ENCODE assay signal across 31 cellular contexts in the genomic region with DNA sequence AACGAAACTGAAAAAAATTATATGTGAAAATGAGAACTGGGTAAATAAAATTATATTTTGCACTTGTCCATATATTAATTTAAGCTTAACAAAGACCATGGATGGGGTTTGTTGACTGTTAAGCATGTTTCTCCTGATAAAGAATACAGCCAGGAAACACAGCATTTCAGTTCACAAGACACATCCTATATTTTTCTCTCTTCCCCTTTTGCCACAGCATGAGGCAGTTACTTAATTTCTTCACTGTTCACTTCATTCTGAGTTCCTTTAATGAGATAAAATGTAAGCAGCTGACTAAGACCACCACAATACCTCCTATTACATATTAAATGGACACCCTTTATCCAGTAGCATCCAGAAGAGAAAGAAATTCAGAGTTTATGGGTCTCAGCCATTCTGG.
DNase-seq lines count a peak whose midpoint lies in the region; ATAC-seq, FAIRE-seq and TF ChIP-seq lines count a peak whose summit lies in the region.
"Had no signal": no experiment of that assay in that cellular context is flagged by ENCODE, and none has a peak within 500 bp of the region (broad histone marks: within the 10 kb centered on the region; RNA-seq: fewer than 3 reads in every experiment).

No MANE protein-coding gene starts in this region.

- no peak for ATAC-seq in T-cell (replicated peaks in 1 of 4)
- ATAC-seq: activated CD8-positive, alpha-beta T cell treated with anti-CD3 and anti-CD28 coated beads for 36 hours; activated naive CD4-positive, alpha-beta T cell treated with anti-CD3 and anti-CD28 coated beads, Interleukin-2, amount 50 U/mL, for 72 hours; lower lobe of right lung; natural killer cell treated with Interleukin-12 subunit alpha and Interleukin-12 subunit beta and Interleukin-15 and Interleukin-18, amount 100 ng/mL, for 72 hours had no signal

- H3K14ac ChIP-seq in mesenchymal stem cell (ENCODE audit: low read length in 2 of 2): no peak overlapping the region

- TF ChIP-seq CTCF in kidney (IDR thresholded peaks at IDR 0.05; ENCODE audit: borderline replicate concordance, extremely low read depth, insufficient read depth): no peak

- peaks cover 3% of the 10 kb centered on the region in 2 donors for H3K27me3 Mint-ChIP-seq in T-cell
- H3K27me3 Mint-ChIP-seq in activated CD4-positive, alpha-beta memory T cell treated with anti-CD3 and anti-CD28 coated beads, Interleukin-2, amount 10 ng/mL, durations not matched to agents 7 days and 5 days: peaks cover 1% of the 10 kb centered on the region
- H3K27me3 Mint-ChIP-seq: activated CD8-positive, alpha-beta T cell treated with anti-CD3 and anti-CD28 coated beads for 36 hours; natural killer cell treated with Interleukin-12 subunit alpha and Interleukin-12 subunit beta and Interleukin-15 and Interleukin-18, amount 100 ng/mL, for 72 hours had no signal

- H2AK5ac ChIP-seq in mesenchymal stem cell (ENCODE audit: low read length, severe bottlenecking): no peak overlapping the region

- H3K36me3 ChIP-seq in mesenchymal stem cell (ENCODE audit: control insufficient read depth in 1 of 2, insufficient read depth in 2 of 2, low read depth in 1 of 2, low read length in 2 of 2): no peaks in the 10 kb centered on the region
- H3K36me3 ChIP-seq in kidney (ENCODE audit: control insufficient read depth in 1 of 2, insufficient read depth in 2 of 2, low read length in 2 of 2): no peaks in the 10 kb centered on the region
- H3K36me3 ChIP-seq: BLaER1 treated with 17β-estradiol and CSF1 and Interleukin-3, amounts not matched to agents 10 nM and 100 nM; lower lobe of right lung; stomach; tibial artery had no signal

- no peak overlapping the region for H2BK120ac ChIP-seq in mesenchymal stem cell (ENCODE audit: low read depth, low read length)

- intact Hi-C loops in kidney (cut with DNase I): no loop called here

- no peaks in the 10 kb centered on the region for H3K79me1 ChIP-seq in mesenchymal stem cell (replicated peaks; ENCODE audit: low read length, poor library complexity, severe bottlenecking)

- no peaks in the 10 kb centered on the region for H3K9me3 Mint-ChIP-seq in T-cell
- H3K9me3 Mint-ChIP-seq in activated CD4-positive, alpha-beta memory T cell treated with anti-CD3 and anti-CD28 coated beads, Interleukin-2, amount 10 ng/mL, durations not matched to agents 7 days and 5 days: peaks cover 3% of the 10 kb centered on the region
- H3K9me3 Mint-ChIP-seq: activated CD8-positive, alpha-beta T cell treated with anti-CD3 and anti-CD28 coated beads for 36 hours; natural killer cell treated with Interleukin-12 subunit alpha and Interleukin-12 subunit beta and Interleukin-15 and Interleukin-18, amount 100 ng/mL, for 72 hours had no signal

- H3K4me3 ChIP-seq in mesenchymal stem cell (ENCODE audit: insufficient read depth in 1 of 2, low read depth in 1 of 2, low read length in 2 of 2) (no peak overlapping the region), kidney (ENCODE audit: low read length in 2 of 2) (no peak overlapping the region)
- H3K4me3 ChIP-seq: BLaER1 treated with 17β-estradiol and CSF1 and Interleukin-3, amounts not matched to agents 10 nM and 100 nM; lower lobe of right lung; smooth muscle cell; stomach; tibial artery had no signal

- POLR2A ChIA-PET in T-cell (lab: Charles Lee): no interaction called here
- POLR2A ChIA-PET in activated CD4-positive, alpha-beta memory T cell treated with anti-CD3 and anti-CD28 coated beads, Interleukin-2, amount 10 ng/mL, durations not matched to agents 7 days and 5 days (lab: Charles Lee): no interaction called here

- no peaks in the 10 kb centered on the region for H3K36me3 Mint-ChIP-seq in T-cell
- H3K36me3 Mint-ChIP-seq in activated CD4-positive, alpha-beta memory T cell treated with anti-CD3 and anti-CD28 coated beads, Interleukin-2, amount 10 ng/mL, durations not matched to agents 7 days and 5 days (ENCODE audit: low read depth): no peaks in the 10 kb centered on the region
- H3K36me3 Mint-ChIP-seq: activated naive CD4-positive, alpha-beta T cell treated with anti-CD3 and anti-CD28 coated beads, Interleukin-2, amount 50 U/mL, for 72 hours; natural killer cell treated with Interleukin-12 subunit alpha and Interleukin-12 subunit beta and Interleukin-15 and Interleukin-18, amount 100 ng/mL, for 72 hours had no signal

- no peak overlapping the region for H3K4me3 Mint-ChIP-seq in T-cell
- no peak overlapping the region for H3K4me3 Mint-ChIP-seq in activated CD4-positive, alpha-beta memory T cell treated with anti-CD3 and anti-CD28 coated beads, Interleukin-2, amount 10 ng/mL, durations not matched to agents 7 days and 5 days
- H3K4me3 Mint-ChIP-seq: activated CD8-positive, alpha-beta T cell treated with anti-CD3 and anti-CD28 coated beads for 36 hours; natural killer cell treated with Interleukin-12 subunit alpha and Interleukin-12 subunit beta and Interleukin-15 and Interleukin-18, amount 100 ng/mL, for 72 hours had no signal

- H3K9ac ChIP-seq in mesenchymal stem cell (ENCODE audit: low read length): peak overlapping the region; percentile 17
- no peak overlapping the region for H3K9ac ChIP-seq in kidney (ENCODE audit: low read length in 2 of 2)
- H3K9ac ChIP-seq: BLaER1 treated with 17β-estradiol and CSF1 and Interleukin-3, amounts not matched to agents 10 nM and 100 nM had no signal

- no peak overlapping the region for H4K8ac ChIP-seq in mesenchymal stem cell (ENCODE audit: low read length)

- no peak overlapping the region for H4K91ac ChIP-seq in mesenchymal stem cell (ENCODE audit: low read length)

- H3K4me1 ChIP-seq in mesenchymal stem cell (ENCODE audit: control insufficient read depth, insufficient read depth, low read depth, low read length) (no peaks in the 10 kb centered on the region), kidney (ENCODE audit: control insufficient read depth in 1 of 2, insufficient read depth in 1 of 2, low read depth in 1 of 2, low read length in 2 of 2) (no peaks in the 10 kb centered on the region)
- H3K4me1 ChIP-seq: stomach, tibial artery had no signal

- H3K27ac Mint-ChIP-seq in T-cell: peak overlapping the region; percentile 50 to 74
- no peak overlapping the region for H3K27ac Mint-ChIP-seq in activated CD4-positive, alpha-beta memory T cell treated with anti-CD3 and anti-CD28 coated beads, Interleukin-2, amount 10 ng/mL, durations not matched to agents 7 days and 5 days
- H3K27ac Mint-ChIP-seq: activated CD8-positive, alpha-beta T cell treated with anti-CD3 and anti-CD28 coated beads for 36 hours; activated naive CD4-positive, alpha-beta T cell treated with anti-CD3 and anti-CD28 coated beads, Interleukin-2, amount 50 U/mL, for 72 hours; natural killer cell treated with Interleukin-12 subunit alpha and Interleukin-12 subunit beta and Interleukin-15 and Interleukin-18, amount 100 ng/mL, for 72 hours had no signal

- H3K4me1 Mint-ChIP-seq in T-cell: peaks cover 0 to 45% (median 12%) of the 10 kb centered on the region in 3 donors
- peaks cover 62% of the 10 kb centered on the region for H3K4me1 Mint-ChIP-seq in activated CD4-positive, alpha-beta memory T cell treated with anti-CD3 and anti-CD28 coated beads, Interleukin-2, amount 10 ng/mL, durations not matched to agents 7 days and 5 days

- no peak overlapping the region for H2BK12ac ChIP-seq in mesenchymal stem cell (ENCODE audit: low read length in 2 of 2)

- no CpG with 5 or more reads among the region's 1 CpG for WGBS in mesenchymal stem cell

- H3K27ac ChIP-seq in mesenchymal stem cell (ENCODE audit: low read length, poor library complexity, severe bottlenecking) (no peak overlapping the region), kidney (ENCODE audit: low read depth in 2 of 2, low read length in 2 of 2) (no peak overlapping the region)
- H3K27ac ChIP-seq: lower lobe of right lung, stomach, tibial artery had no signal

- no peak overlapping the region for H2BK5ac ChIP-seq in mesenchymal stem cell (ENCODE audit: low read depth, low read length, poor library complexity, severe bottlenecking)

- CTCF ChIA-PET in T-cell (lab: Charles Lee): no interaction called here
- CTCF ChIA-PET in activated CD4-positive, alpha-beta memory T cell treated with anti-CD3 and anti-CD28 coated beads, Interleukin-2, amount 10 ng/mL, durations not matched to agents 7 days and 5 days (lab: Charles Lee): no interaction called here

- no peak overlapping the region for H2AFZ ChIP-seq in mesenchymal stem cell (ENCODE audit: low read depth, low read length)

- H3K4ac ChIP-seq in mesenchymal stem cell (ENCODE audit: low read depth in 1 of 2, low read length in 2 of 2): no peak overlapping the region

- no peak for FAIRE-seq in kidney (lab: Jason Lieb, UNC)
- FAIRE-seq: bronchial epithelial cell, GM12891 had no signal

- no peak overlapping the region for H2BK15ac ChIP-seq in mesenchymal stem cell (ENCODE audit: low read depth, poor library complexity, severe bottlenecking)

- no peak overlapping the region for H3K4me2 ChIP-seq in mesenchymal stem cell (ENCODE audit: low read length, poor library complexity, severe bottlenecking)
- H3K4me2 ChIP-seq: smooth muscle cell had no signal

- peak; percentile 40 for DNase-seq in GDM1 (lab: John Stamatoyannopoulos, UW)
- DNase-seq in NOMO-1 (lab: John Stamatoyannopoulos, UW; ENCODE audit: unreplicated experiment in 2 of 2): peak; percentile 46 to 90
- DNase-seq in T-cell: no peak
- no peak for DNase-seq in mesenchymal stem cell
- DNase-seq in activated CD4-positive, alpha-beta memory T cell treated with anti-CD3 and anti-CD28 coated beads, Interleukin-2, amount 10 ng/mL, durations not matched to agents 7 days and 5 days: no peak
- DNase-seq in activated CD4-positive, alpha-beta T cell treated with anti-CD3 and anti-CD28 coated beads, Interleukin-2, amount 50 U/mL, for 4 hours: no peak
- no peak for DNase-seq in kidney
- DNase-seq in DMS 273 (lab: John Stamatoyannopoulos, UW; ENCODE audit: unreplicated experiment): no peak
- DNase-seq: activated CD8-positive, alpha-beta T cell treated with anti-CD3 and anti-CD28 coated beads for 36 hours; anterior cingulate cortex; effector CD8-positive, alpha-beta T cell; erythroblast; head of caudate nucleus; kidney glomerular epithelial cell; lower lobe of right lung; NCI-H1105 treated with DMSO at 0.1 percent for 48 hours; NCI-H2029 treated with DMSO at 0.1 percent for 48 hours; NCI-H2227 treated with DMSO at 0.1 percent for 48 hours; NCI-H69; retina; stimulated activated CD4-positive, alpha-beta T cell treated with anti-CD3 and anti-CD28 coated beads, Interleukin-1b, Interleukin-23, amount 100 ng/mL, for 48 hours; stimulated activated CD8-positive, alpha-beta memory T cell treated with anti-CD3 and anti-CD28 coated beads, Interleukin-4, amount 100 ng/mL, for 48 hours; stomach; T1000; tibial artery had no signal

- H3K27me3 ChIP-seq in mesenchymal stem cell (ENCODE audit: control insufficient read depth in 1 of 2, insufficient read depth in 1 of 2, low read length in 2 of 2): no peaks in the 10 kb centered on the region
- H3K27me3 ChIP-seq: BLaER1 treated with 17β-estradiol and CSF1 and Interleukin-3, amounts not matched to agents 10 nM and 100 nM; stomach; tibial artery had no signal

- H3K9me3 ChIP-seq in mesenchymal stem cell (ENCODE audit: control insufficient read depth, low read length) (no peaks in the 10 kb centered on the region), kidney (ENCODE audit: control insufficient read depth in 1 of 2, low read length in 2 of 2) (no peaks in the 10 kb centered on the region)
- H3K9me3 ChIP-seq: lower lobe of right lung, stomach, tibial artery had no signal

- no peak overlapping the region for H3K18ac ChIP-seq in mesenchymal stem cell (ENCODE audit: low read depth in 1 of 2, low read length in 2 of 2)

- H3K23ac ChIP-seq in mesenchymal stem cell (ENCODE audit: low read length in 2 of 2): no peak overlapping the region

Comparison
In these comparisons a context has a peak if more than half of its experiments do, and no peak if none do; other contexts are left out.
1. DNase-seq: peak in GDM1 (single experiment) and NOMO-1 (2 of 2); none in T-cell (0 of 34), mesenchymal stem cell (single experiment), activated CD4-positive, alpha-beta memory T cell treated with anti-CD3 and anti-CD28 coated beads, Interleukin-2, amount 10 ng/mL, durations not matched to agents 7 days and 5 days (single experiment), activated CD4-positive, alpha-beta T cell treated with anti-CD3 and anti-CD28 coated beads, Interleukin-2, amount 50 U/mL, for 4 hours (0 of 2), kidney (single experiment) and DMS 273 (single experiment).